ENCODE assay signal across 10 cellular contexts in the genomic region with DNA sequence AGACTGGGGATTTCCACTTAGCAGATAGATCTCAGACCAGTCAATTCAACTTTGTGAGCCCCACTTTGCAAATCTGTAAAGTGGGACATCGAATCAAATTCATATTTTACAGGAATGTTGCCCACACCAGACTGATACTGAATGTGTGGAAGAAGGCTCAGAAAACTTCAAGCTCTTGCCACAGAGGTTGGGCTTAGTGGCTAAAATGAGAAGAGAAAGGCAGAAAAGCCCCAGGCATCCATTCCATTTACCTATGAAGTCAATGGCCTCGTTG. TPM values are rescaled to one million over a fixed set of nuclear protein-coding genes. Genes with fewer than 3 reads are reported as not detected.
DNase-seq lines count a peak whose midpoint lies in the region; ATAC-seq, FAIRE-seq and TF ChIP-seq lines count a peak whose summit lies in the region.
"Had no signal": no experiment of that assay in that cellular context is flagged by ENCODE, and none has a peak within 500 bp of the region (broad histone marks: within the 10 kb centered on the region; RNA-seq: fewer than 3 reads in every experiment).

No MANE protein-coding gene starts in this region.

- H2AFZ ChIP-seq in K562 (ENCODE audit: low read depth, low read length) = no peak overlapping the region

- POLR2A ChIA-PET in K562 (lab: Yijun Ruan, JAX) = interaction anchor here (0.5 to 4.4 kb wide), 25 partner anchors 9 to 630 kb away, joined by 3 to 55 read pairs (median 5); no protein-coding TSS in a partner anchor

- in situ Hi-C loops in K562 (cut with MboI) = no loop called here

- no peaks in the 10 kb centered on the region for H3K9me3 Mint-ChIP-seq in activated CD4-positive, alpha-beta T cell treated with anti-CD3 and anti-CD28 coated beads, Interleukin-2, amount 10 ng/mL, durations not matched to agents 24 days and 14 days

- H3K4me1 Mint-ChIP-seq in activated CD4-positive, alpha-beta T cell treated with anti-CD3 and anti-CD28 coated beads, Interleukin-2, amount 10 ng/mL, durations not matched to agents 24 days and 14 days = peaks cover 50% of the 10 kb centered on the region

- H3K27ac Mint-ChIP-seq in activated CD4-positive, alpha-beta T cell treated with anti-CD3 and anti-CD28 coated beads, Interleukin-2, amount 10 ng/mL, durations not matched to agents 24 days and 14 days = peak overlapping the region; percentile 58

- peak overlapping the region; percentile 91 for H3K4me3 Mint-ChIP-seq in activated CD4-positive, alpha-beta T cell treated with anti-CD3 and anti-CD28 coated beads, Interleukin-2, amount 10 ng/mL, durations not matched to agents 24 days and 14 days

- peaks cover 29% of the 10 kb centered on the region for H4K20me1 ChIP-seq in K562 (replicated peaks; ENCODE audit: control insufficient read depth, insufficient read depth, low read length)

- H3K36me3 ChIP-seq in K562 (ENCODE audit: control insufficient read depth, insufficient read depth, low read length) (peaks cover 30% of the 10 kb centered on the region), lower lobe of right lung (peaks cover 34% of the 10 kb centered on the region), testis (ENCODE audit: low read depth, missing control alignments) (no peaks in the 10 kb centered on the region)

- no peaks in the 10 kb centered on the region for H3K9me3 ChIP-seq in K562 (replicated peaks; ENCODE audit: control insufficient read depth, insufficient read depth, low read depth, low read length)
- H3K9me3 ChIP-seq in lower lobe of right lung = no peaks in the 10 kb centered on the region
- H3K9me3 ChIP-seq in testis = no peaks in the 10 kb centered on the region

- DNase-seq in activated CD4-positive, alpha-beta T cell treated with anti-CD3 and anti-CD28 coated beads, Interleukin-2, amount 10 ng/mL, durations not matched to agents 24 days and 14 days = no peak
- DNase-seq in activated CD4-positive, alpha-beta T cell treated with anti-CD3 and anti-CD28 coated beads for 48 hours = no peak
- DNase-seq in K562 (ENCODE audit: extremely low read depth in 1 of 4, low spot score in 3 of 4) (no peak), lower lobe of right lung (no peak), testis (no peak), NCI-H187 (lab: John Stamatoyannopoulos, UW) (no peak), RKO (ENCODE audit: low spot score) (no peak)
- DNase-seq: activated CD4-positive, alpha-beta T cell treated with anti-CD3 and anti-CD28 coated beads for 4 hours; stimulated activated CD4-positive, alpha-beta T cell treated with anti-CD3 and anti-CD28 coated beads, Interleukin-15, amount 100 ng/mL, for 24 hours had no signal

- H3K36me3 Mint-ChIP-seq in activated CD4-positive, alpha-beta T cell treated with anti-CD3 and anti-CD28 coated beads, Interleukin-2, amount 10 ng/mL, durations not matched to agents 24 days and 14 days (ENCODE audit: low read depth) = peaks cover 23% of the 10 kb centered on the region

- peak overlapping the region; percentile 84; the same call in 1 of the 2 replicates for H3K4me3 ChIP-seq in K562
- peak overlapping the region; percentile 91 for H3K4me3 ChIP-seq in lower lobe of right lung
- H3K4me3 ChIP-seq in testis = peak overlapping the region; percentile 92 to 95

- H3K27ac ChIP-seq in K562 (ENCODE audit: extremely low read depth, low read depth, low read length) = no peak overlapping the region; the same call in 2 of the 3 replicates
- H3K27ac ChIP-seq in lower lobe of right lung = peak overlapping the region; percentile 100
- H3K27ac ChIP-seq in testis = peak overlapping the region; percentile 100

- intact Hi-C loops in activated CD4-positive, alpha-beta T cell treated with anti-CD3 and anti-CD28 coated beads, Interleukin-2, amount 10 ng/mL, durations not matched to agents 24 days and 14 days (cut with micrococcal nuclease) = no loop called here
- intact Hi-C loops in K562 (cut with micrococcal nuclease) (no loop called here), lower lobe of right lung (cut with DNase I) (no loop called here), testis (cut with DNase I; ENCODE audit: low total_unique reads) (loop anchor here (5.0 kb wide), 1 partner anchor 133 kb away; no protein-coding TSS in a partner anchor)

- no peak for TF ChIP-seq EP300 in K562 (IDR thresholded peaks at IDR 0.05; ENCODE audit: low read length)

- no peaks in the 10 kb centered on the region for H3K27me3 Mint-ChIP-seq in activated CD4-positive, alpha-beta T cell treated with anti-CD3 and anti-CD28 coated beads, Interleukin-2, amount 10 ng/mL, durations not matched to agents 24 days and 14 days

- FAIRE-seq in K562 (lab: Jason Lieb, UNC) = no peak

- TF ChIP-seq POLR2A in K562 (conservative IDR thresholded peaks at IDR 0.05) = no peak
- TF ChIP-seq POLR2A in testis (IDR thresholded peaks at IDR 0.05) = no peak

- ATAC-seq in K562 = no peak
- no peak for ATAC-seq in lower lobe of right lung
- ATAC-seq in GM21528 (IDR thresholded peaks at IDR 0.05; ENCODE audit: low FRiP score, unreplicated experiment) = no peak

- no peak for TF ChIP-seq RAD21 in K562 (CRISPR knock-in tag; conservative IDR thresholded peaks at IDR 0.05 in 1 of 2, IDR thresholded peaks at IDR 0.05 in 1 of 2)

- H3K9ac ChIP-seq in K562 (ENCODE audit: insufficient read depth in 1 of 2, low read depth in 2 of 2, low read length in 2 of 2) = peak overlapping the region; percentile 99 to 100; a peak in 2 of 4 replicates

- WGBS in K562 (ENCODE audit: insufficient coverage, low coverage, missing lambda C conversion rate) = 79% methylated on average over 2 of the region's 2 CpGs
- WGBS in testis, 2 donors = 37 to 43% methylated on average over 2 of the region's 2 CpGs

- H3K4me2 ChIP-seq in K562 (ENCODE audit: insufficient read depth, low read length) = peak overlapping the region; percentile 93

- H3K4me1 ChIP-seq in K562 (replicated peaks in 1 of 2; ENCODE audit: control insufficient read depth in 2 of 2, insufficient read depth in 2 of 2, low read length in 2 of 2) = peaks cover 45 to 57% of the 10 kb centered on the region in 2 experiments
- H3K4me1 ChIP-seq in lower lobe of right lung = peaks cover 70% of the 10 kb centered on the region
- H3K4me1 ChIP-seq in testis = peaks cover 39% of the 10 kb centered on the region

- H3K27me3 ChIP-seq in K562 (ENCODE audit: control insufficient read depth in 2 of 2, insufficient read depth in 2 of 2, low read length in 2 of 2) (no peaks in the 10 kb centered on the region), lower lobe of right lung (ENCODE audit: low read depth) (no peaks in the 10 kb centered on the region), testis (no peaks in the 10 kb centered on the region)

- BruUV-seq in K562 (replicated peaks; lab: Mats Ljungman, UMichigan) = no TSS peak

- CTCF ChIA-PET in K562 (lab: Yijun Ruan, JAX; ENCODE audit: low intra/inter-chr PET ratio) = interaction anchor here (0.6 to 1.3 kb wide), 2 partner anchors 132 to 153 kb away, joined by 3 to 4 read pairs; no protein-coding TSS in a partner anchor

- peaks cover 26% of the 10 kb centered on the region for H3K79me2 ChIP-seq in K562 (ENCODE audit: control insufficient read depth, insufficient read depth, low read length)

- peaks cover 9% of the 10 kb centered on the region for H3K9me1 ChIP-seq in K562 (ENCODE audit: control insufficient read depth, insufficient read depth, low read length)

- TF ChIP-seq CTCF in K562 (IDR thresholded peaks at IDR 0.05 in 2 of 3, conservative IDR thresholded peaks at IDR 0.05 in 1 of 3; ENCODE audit: insufficient read depth in 2 of 3, low read depth in 1 of 3, low read length in 3 of 3) (no peak), lower lobe of right lung (IDR thresholded peaks at IDR 0.05) (no peak), testis (IDR thresholded peaks at IDR 0.05) (no peak)

TF ChIP-seq in K562, 482 proteins besides CTCF, POLR2A, EP300 and RAD21 (continues in another document):
- no peak for TF ChIP-seq ZNF347 (CRISPR knock-in tag; IDR thresholded peaks at IDR 0.05; ENCODE audit: low read depth)
- TF ChIP-seq POLR2B (IDR thresholded peaks at IDR 0.05; ENCODE audit: low read depth, partially characterized antibody) = no peak

RNA-seq across cellular contexts. Expression of a gene that starts 1.7 kb away (rescaled TPM):
- total RNA-seq in activated CD4-positive, alpha-beta T cell treated with anti-CD3 and anti-CD28 coated beads, Interleukin-2, amount 10 ng/mL, durations not matched to agents 24 days and 14 days = 10.2 and 10.6 TPM in 2 replicates
- 11.5 and 24.3 TPM in 2 replicates for total RNA-seq in K562 (2011; cell fraction: chromatin; rRNA removed; ENCODE audit: low replicate concordance)
- total RNA-seq in K562 (2011; cell fraction: nucleolus; rRNA removed) = 32.5 and 33.0 TPM in 2 replicates
- 17.9 and 22.4 TPM in 2 replicates for total RNA-seq in K562 (2011; cell fraction: nucleoplasm; rRNA removed)
- 12.8 and 18.9 TPM in 2 replicates for total RNA-seq in K562 (2014; rRNA removed)
- total RNA-seq in K562 (2014; rRNA removed; fragmentation: Illumina TruSeq; extraction: Trizol) = 5.0 and 7.3 TPM in 2 replicates
- 4.4 and 4.8 TPM in 2 replicates for total RNA-seq in K562 (2015; rRNA removed; fragmentation: Illumina TruSeq; extraction: Trizol)
- 14.2 and 17.1 TPM in 2 replicates for total RNA-seq in K562 (2021)
- 12.6 and 13.3 TPM in 2 replicates for polyA plus RNA-seq in K562 (2011; rRNA removed)
- 16.2 and 25.8 TPM in 2 replicates for polyA plus RNA-seq in K562 (2011; cell fraction: cytosol; rRNA removed)
- 26.5 and 30.4 TPM in 2 replicates for polyA plus RNA-seq in K562 (2011; cell fraction: nucleus; rRNA removed)
- 8.3 and 11.4 TPM in 2 replicates for polyA plus RNA-seq in K562 (2012)
- polyA plus RNA-seq in K562 (2014; fragmentation: Illumina TruSeq; extraction: Trizol) = 8.0 and 8.5 TPM in 2 replicates
- 1 to 10 TPM; 2.1 to 3.0 TPM for polyA plus RNA-seq in K562 (2014; fragmentation: Nextera tagmentation; extraction: Ambion mirVana)
- 10.1 and 14.1 TPM in 2 replicates for polyA plus RNA-seq in K562 (2014; rRNA removed)
- 13.6 and 20.8 TPM in 2 replicates for polyA minus RNA-seq in K562 (2011; rRNA and poly(A)+ RNA removed)
- polyA minus RNA-seq in K562 (2011; cell fraction: cytosol; rRNA and poly(A)+ RNA removed) = 13.5 and 14.0 TPM in 2 replicates
- polyA minus RNA-seq in K562 (2011; cell fraction: nucleus; rRNA and poly(A)+ RNA removed) = 23.3 and 31.2 TPM in 2 replicates
- total RNA-seq in lower lobe of right lung = 367 TPM
- 100 to 1,000 TPM; 159 to 172 TPM for total RNA-seq in testis
- polyA plus RNA-seq in testis (ENCODE audit: insufficient read depth, low read depth, low replicate concordance) = 86.2 TPM

Comparison
In these comparisons a context has a peak if more than half of its experiments do, and no peak if none do; other contexts are left out.
1. RNA of a gene that starts 1.7 kb away (total RNA-seq): 367 TPM in lower lobe of right lung (single experiment) and 159 to 172 TPM in testis; 4.4 to 33.0 TPM in K562 and 10.2 to 10.6 TPM in activated CD4-positive, alpha-beta T cell treated with anti-CD3 and anti-CD28 coated beads, Interleukin-2, amount 10 ng/mL, durations not matched to agents 24 days and 14 days; every median in the first group is over 4 times any median in the second.
2. Peak in every context shown above with its lines, with median percentiles within 50 percentile points of each other: H3K4me3 ChIP-seq.